ENCODE assay signal across 33 cellular contexts in the genomic region with DNA sequence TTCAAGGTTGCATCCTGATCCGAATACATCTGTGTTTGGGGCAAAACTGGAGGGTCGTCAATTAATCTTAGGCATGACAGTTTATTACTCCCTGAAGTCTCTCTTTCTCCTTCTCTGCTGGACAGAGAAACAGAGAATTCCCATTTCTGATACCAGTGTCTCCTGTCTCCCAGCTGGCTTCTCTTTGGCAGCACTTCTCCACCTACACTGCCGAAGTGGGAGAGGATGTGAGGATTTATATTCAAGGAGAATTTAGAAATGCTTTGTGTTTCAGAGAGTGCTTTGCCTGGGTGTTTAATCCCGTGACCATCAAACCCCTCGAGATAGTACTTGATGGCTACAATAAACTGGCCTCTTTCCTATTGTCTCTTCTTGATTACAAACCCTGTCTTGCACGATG.
DNase-seq lines count a peak whose midpoint lies in the region; ATAC-seq and TF ChIP-seq lines count a peak whose summit lies in the region.
"Had no signal": no experiment of that assay in that cellular context is flagged by ENCODE, and none has a peak within 500 bp of the region (broad histone marks: within the 10 kb centered on the region; RNA-seq: fewer than 3 reads in every experiment).

No MANE protein-coding gene starts in this region.

- ATAC-seq in HG02759 (IDR thresholded peaks at IDR 0.05; ENCODE audit: unreplicated experiment), result no peak
- ATAC-seq: A549; CD8-positive, alpha-beta T cell had no signal

- H3K27ac ChIP-seq in caudate nucleus (ENCODE audit: low read depth, low read length), result peak overlapping the region; percentile 28
- H3K27ac ChIP-seq: 22Rv1; A549; BLaER1; BLaER1 treated with 17β-estradiol and CSF1 and Interleukin-3, amounts not matched to agents 10 nM and 100 nM; C4-2B had no signal

- no peaks in the 10 kb centered on the region for H3K4me1 Mint-ChIP-seq in endothelial cell (ENCODE audit: unreplicated experiment)
- H3K4me1 Mint-ChIP-seq: B cell; CD14-positive monocyte; CD4-positive, alpha-beta memory T cell; CD4-positive, CD25-positive, alpha-beta regulatory T cell; CD8-positive, alpha-beta memory T cell had no signal

- H3K27ac Mint-ChIP-seq in endothelial cell (ENCODE audit: unreplicated experiment), result no peak overlapping the region
- H3K27ac Mint-ChIP-seq: B cell; CD14-positive monocyte; CD4-positive, alpha-beta memory T cell; CD4-positive, alpha-beta T cell; CD4-positive, CD25-positive, alpha-beta regulatory T cell; CD8-positive, alpha-beta T cell had no signal

- H3K4me3 Mint-ChIP-seq in endothelial cell (ENCODE audit: unreplicated experiment), result no peak overlapping the region
- H3K4me3 Mint-ChIP-seq: B cell; CD14-positive monocyte; CD4-positive, alpha-beta memory T cell; CD4-positive, alpha-beta T cell; CD4-positive, CD25-positive, alpha-beta regulatory T cell; CD8-positive, alpha-beta memory T cell; CD8-positive, alpha-beta T cell had no signal

- peak; percentile 12 for DNase-seq in Ammon's horn (ENCODE audit: low spot score)
- DNase-seq in caudate nucleus (lab: John Stamatoyannopoulos, UW), result peak in 9 of 61 donors; percentile 0 to 29 (median 5)
- DNase-seq in putamen (ENCODE audit: low spot score), result peak; percentile 18
- DNase-seq in endothelial cell (ENCODE audit: low spot score), result no peak
- DNase-seq in kidney glomerular epithelial cell (lab: John Stamatoyannopoulos, UW), result no peak
- DNase-seq: 8988T; ACHN; AML-193; BE2C; C1 segment of cervical spinal cord; Caco-2; Calu3; CD4-positive, alpha-beta memory T cell; CD4-positive, alpha-beta T cell; CD4-positive, CD25-positive, alpha-beta regulatory T cell; CD8-positive, alpha-beta memory T cell; CD8-positive, alpha-beta T cell; COR-L47; DMS 273 treated with DMSO at 0.1 percent for 48 hours; DMS153; DMS53; DMS79; DMS79 treated with DMSO at 0.1 percent for 48 hours; DND-41; EL had no signal

- no peaks in the 10 kb centered on the region for H3K27me3 Mint-ChIP-seq in endothelial cell (ENCODE audit: unreplicated experiment)
- H3K27me3 Mint-ChIP-seq: B cell; CD4-positive, alpha-beta memory T cell; CD4-positive, alpha-beta T cell; CD4-positive, CD25-positive, alpha-beta regulatory T cell; CD8-positive, alpha-beta memory T cell had no signal

- no peaks in the 10 kb centered on the region for H3K9me3 Mint-ChIP-seq in endothelial cell (ENCODE audit: unreplicated experiment)

- no peak for TF ChIP-seq CTCF in endothelial cell (IDR thresholded peaks at IDR 0.05; ENCODE audit: unreplicated experiment)

- H3K36me3 Mint-ChIP-seq in endothelial cell (ENCODE audit: low read depth, unreplicated experiment), result no peaks in the 10 kb centered on the region
- H3K36me3 Mint-ChIP-seq: CD14-positive monocyte; CD4-positive, alpha-beta memory T cell; CD4-positive, CD25-positive, alpha-beta regulatory T cell; CD8-positive, alpha-beta memory T cell; CD8-positive, alpha-beta T cell had no signal

Comparison
In these comparisons a context has a peak if more than half of its experiments do, and no peak if none do; other contexts are left out.
1. DNase-seq: peak in Ammon's horn (single experiment) and putamen (single experiment); none in endothelial cell (single experiment) and kidney glomerular epithelial cell (single experiment).